ENCODE assay signal across 17 cellular contexts in the genomic region with DNA sequence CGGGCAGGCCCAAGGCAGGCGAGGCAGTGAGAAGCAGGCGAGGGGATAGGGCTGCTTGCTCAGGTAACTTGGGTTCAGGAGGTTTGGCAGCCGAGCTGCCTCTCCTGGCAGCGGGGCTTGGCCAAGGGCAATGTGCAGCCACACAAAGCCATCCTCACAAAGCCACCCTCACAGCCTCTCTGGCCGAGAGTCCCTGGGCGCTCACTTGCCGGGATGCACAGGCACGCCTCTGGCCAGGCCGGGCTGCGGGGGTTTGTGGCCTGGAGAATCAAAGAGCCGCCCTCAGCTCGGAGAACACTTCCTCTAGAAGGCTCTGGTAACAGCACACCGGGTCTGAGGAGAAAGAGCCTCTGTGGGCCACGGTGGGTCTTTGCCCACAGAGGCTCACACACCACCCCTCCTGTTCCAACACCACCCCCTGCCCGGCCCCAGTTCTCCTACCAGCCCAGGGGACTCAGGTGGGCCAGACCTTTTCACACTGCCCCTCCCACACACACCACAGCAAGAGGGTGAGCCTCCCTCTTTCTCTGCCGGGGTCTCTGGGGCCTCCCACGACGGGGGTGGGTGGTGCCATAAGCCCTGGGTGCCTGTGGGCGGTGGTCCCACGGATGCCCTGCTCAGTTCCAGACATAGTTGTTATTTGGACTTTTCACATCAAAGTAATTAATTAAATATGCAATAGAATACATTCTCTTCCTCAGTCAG.
DNase-seq lines count a peak whose midpoint lies in the region; ATAC-seq, FAIRE-seq and TF ChIP-seq lines count a peak whose summit lies in the region.
"Had no signal": no experiment of that assay in that cellular context is flagged by ENCODE, and none has a peak within 500 bp of the region (broad histone marks: within the 10 kb centered on the region; RNA-seq: fewer than 3 reads in every experiment).

No MANE protein-coding gene starts in this region.

- dilution Hi-C loops in keratinocyte (cut with MboI; ENCODE audit: extremely low pct_ligation_motif_present, low sequenced_read_pairs) = no loop called here

- H4K20me1 ChIP-seq in BLaER1 (no peaks in the 10 kb centered on the region), keratinocyte (ENCODE audit: control insufficient read depth, extremely low read depth, insufficient read depth, low read length) (no peaks in the 10 kb centered on the region)

- ATAC-seq in RWPE2 (ENCODE audit: low read depth) = no peak
- ATAC-seq in GM21619 (IDR thresholded peaks at IDR 0.05; ENCODE audit: unreplicated experiment) = no peak
- no peak for ATAC-seq in HG03159 (IDR thresholded peaks at IDR 0.05; ENCODE audit: unreplicated experiment)

- H3K9me1 ChIP-seq in keratinocyte (ENCODE audit: control insufficient read depth, extremely low read depth, insufficient read depth, low read length) = no peaks in the 10 kb centered on the region

- H3K27ac ChIP-seq in BLaER1 = no peak overlapping the region
- H3K27ac ChIP-seq in RWPE2 (ENCODE audit: poor library complexity, severe bottlenecking) = peak overlapping the region; percentile 97
- peak overlapping the region; percentile 95 for H3K27ac ChIP-seq in keratinocyte (ENCODE audit: control insufficient read depth, insufficient read depth, low read length)
- H3K27ac ChIP-seq: pancreas, VCaP had no signal

- H2AFZ ChIP-seq in keratinocyte (ENCODE audit: control insufficient read depth, low read length) = peak overlapping the region; percentile 22

- in situ Hi-C loops in KBM-7 (cut with MboI; ENCODE audit: low pct_unique_long_range_greater_than_20kb, low sequenced_read_pairs) = no loop called here

- H3K79me2 ChIP-seq in keratinocyte (ENCODE audit: control insufficient read depth, insufficient read depth, low read length) = peaks cover 10% of the 10 kb centered on the region

- FAIRE-seq in keratinocyte (lab: Jason Lieb, UNC) = no peak
- FAIRE-seq: pancreas had no signal

- intact Hi-C loops in posterior vena cava (cut with DNase I) = no loop called here

- H3K9ac ChIP-seq in BLaER1 = no peak overlapping the region
- peak overlapping the region; percentile 65 for H3K9ac ChIP-seq in keratinocyte (ENCODE audit: control insufficient read depth, extremely low read depth, insufficient read depth, low read length)

- H3K36me3 ChIP-seq in BLaER1 = no peaks in the 10 kb centered on the region
- no peaks in the 10 kb centered on the region for H3K36me3 ChIP-seq in RWPE2 (ENCODE audit: low read depth)
- peaks cover 1 to 2% of the 10 kb centered on the region in 2 experiments for H3K36me3 ChIP-seq in keratinocyte (ENCODE audit: control insufficient read depth in 2 of 2, extremely low read depth in 1 of 2, insufficient read depth in 2 of 2, low read length in 2 of 2)
- H3K36me3 ChIP-seq: pancreas, Peyer's patch had no signal

- DNase-seq in RWPE2 (ENCODE audit: low spot score) = peak; percentile 55
- no peak for DNase-seq in keratinocyte (ENCODE audit: low read depth, low spot score)
- peak; percentile 76 for DNase-seq in posterior vena cava (ENCODE audit: low spot score)
- no peak for DNase-seq in KBM-7
- DNase-seq in NCI-H146 treated with DMSO at 0.1 percent for 48 hours (lab: John Stamatoyannopoulos, UW; ENCODE audit: unreplicated experiment) = no peak
- DNase-seq: activated naive CD4-positive, alpha-beta T cell treated with Interleukin-2 at 50 U/mL for 16 hours; foreskin fibroblast; NCI-H2029; NCI-H524 treated with DMSO at 0.1 percent for 48 hours; stimulated activated CD4-positive, alpha-beta T cell treated with anti-CD3 and anti-CD28 coated beads, Interleukin-15, amount 100 ng/mL, for 24 hours; SW 1271 had no signal

- H3K9me3 ChIP-seq in BLaER1 = no peaks in the 10 kb centered on the region
- H3K9me3 ChIP-seq in RWPE2 (ENCODE audit: severe bottlenecking) = no peaks in the 10 kb centered on the region
- no peaks in the 10 kb centered on the region for H3K9me3 ChIP-seq in keratinocyte (ENCODE audit: control insufficient read depth, low read depth, low read length)
- H3K9me3 ChIP-seq: pancreas, Peyer's patch had no signal

- H3K4me2 ChIP-seq in BLaER1 (peak overlapping the region; percentile 47), keratinocyte (ENCODE audit: control insufficient read depth, extremely low read depth, insufficient read depth, low read depth, low read length) (peak overlapping the region; percentile 71)

- H3K27me3 ChIP-seq in BLaER1 = peaks cover 3% of the 10 kb centered on the region; the same call in 1 of the 2 replicates
- H3K27me3 ChIP-seq in RWPE2 (ENCODE audit: insufficient read depth, poor library complexity, severe bottlenecking) = no peaks in the 10 kb centered on the region
- no peaks in the 10 kb centered on the region for H3K27me3 ChIP-seq in keratinocyte (ENCODE audit: control insufficient read depth, extremely low read depth, insufficient read depth, low read length)
- H3K27me3 ChIP-seq: pancreas, Peyer's patch had no signal

- H3K4me1 ChIP-seq in BLaER1 = peaks cover 10% of the 10 kb centered on the region
- H3K4me1 ChIP-seq in RWPE2 (ENCODE audit: insufficient read depth, poor library complexity, severe bottlenecking) = peaks cover 45% of the 10 kb centered on the region
- H3K4me1 ChIP-seq in keratinocyte (ENCODE audit: control insufficient read depth, extremely low read depth, insufficient read depth, low read length) = peaks cover 55% of the 10 kb centered on the region
- H3K4me1 ChIP-seq: pancreas had no signal

- H3K4me3 ChIP-seq in BLaER1 (no peak overlapping the region), RWPE2 (ENCODE audit: severe bottlenecking) (no peak overlapping the region), keratinocyte (ENCODE audit: control insufficient read depth in 2 of 3, extremely low read depth in 1 of 3, insufficient read depth in 2 of 3, low read depth in 1 of 3, low read length in 3 of 3) (peak overlapping the region; percentile 40 to 61 (median 41))
- H3K4me3 ChIP-seq: pancreas, Peyer's patch had no signal

- TF ChIP-seq CTCF in RWPE2 (IDR thresholded peaks at IDR 0.05; ENCODE audit: poor library complexity, severe bottlenecking) (no peak), keratinocyte (optimal IDR thresholded peaks at IDR 0.05 in 1 of 3, IDR thresholded peaks at IDR 0.05 in 1 of 3, conservative IDR thresholded peaks at IDR 0.05 in 1 of 3; ENCODE audit: extremely low read depth in 1 of 3, insufficient read depth in 2 of 3, low read length in 3 of 3) (no peak)

Comparison
In these comparisons a context has a peak if more than half of its experiments do, and no peak if none do; other contexts are left out.
1. H3K4me3 ChIP-seq: peak in keratinocyte (3 of 3); none in BLaER1 (single experiment) and RWPE2 (single experiment).
2. DNase-seq: peak in RWPE2 (single experiment) and posterior vena cava (single experiment); none in keratinocyte (single experiment), KBM-7 (single experiment) and NCI-H146 treated with DMSO at 0.1 percent for 48 hours (single experiment).